ENCODE assay signal across 8 cellular contexts in genomic region chr6:44256291-44257006, GRCh38. TPM values are rescaled to one million over a fixed set of nuclear protein-coding genes. Genes with fewer than 3 reads are reported as not detected.
A peak's percentile ranks its signal among the peaks of the same experiment; 100 is the strongest.
DNase-seq lines count a peak whose midpoint lies in the region; TF ChIP-seq lines count a peak whose summit lies in the region.

No MANE protein-coding gene starts in this region.

- peaks cover 32% of the 10 kb centered on the region for H3K36me3 Mint-ChIP-seq in activated naive CD4-positive, alpha-beta T cell treated with anti-CD3 and anti-CD28 coated beads for 36 hours (ENCODE audit: low read depth)

- peaks cover 52% of the 10 kb centered on the region for H4K20me1 ChIP-seq in smooth muscle cell (ENCODE audit: low read depth)

- H3K36me3 ChIP-seq in BJ (ENCODE audit: control insufficient read depth, insufficient read depth, low read length) (peaks cover 30% of the 10 kb centered on the region), iPS DF 6.9 (ENCODE audit: control insufficient read depth, insufficient read depth, low read length) (peaks cover 33% of the 10 kb centered on the region), smooth muscle cell (ENCODE audit: low read depth) (peaks cover 19% of the 10 kb centered on the region)

- no CpG with 5 or more reads among the region's 25 CpGs for WGBS in iPS DF 6.9 (ENCODE audit: insufficient coverage, insufficient read length)
- WGBS in smooth muscle cell (ENCODE audit: low lambda C conversion rate): 19% methylated on average over 22 of the region's 25 CpGs

- H3K4me3 Mint-ChIP-seq in activated naive CD4-positive, alpha-beta T cell treated with anti-CD3 and anti-CD28 coated beads for 36 hours: peak overlapping the region; percentile 75

- peaks cover 58% of the 10 kb centered on the region for H3K4me1 Mint-ChIP-seq in activated naive CD4-positive, alpha-beta T cell treated with anti-CD3 and anti-CD28 coated beads for 36 hours (ENCODE audit: low read depth)

- H3K9ac ChIP-seq in smooth muscle cell (ENCODE audit: low read depth): peak overlapping the region; percentile 93

- TF ChIP-seq CTCF in BJ (IDR thresholded peaks at IDR 0.05; ENCODE audit: insufficient read depth, low read depth, low read length) (no peak), HFF-Myc (IDR thresholded peaks at IDR 0.05; ENCODE audit: low read depth, low read length, missing control alignments) (no peak), smooth muscle cell (IDR thresholded peaks at IDR 0.05; ENCODE audit: borderline replicate concordance, insufficient read depth, poor library complexity, severe bottlenecking) (no peak)

- peak overlapping the region; percentile 79 for H3K27ac Mint-ChIP-seq in activated naive CD4-positive, alpha-beta T cell treated with anti-CD3 and anti-CD28 coated beads for 36 hours

- H3K4me3 ChIP-seq in BJ (ENCODE audit: low read depth, low read length): peak overlapping the region; percentile 81
- H3K4me3 ChIP-seq in HFF-Myc (replicated peaks; ENCODE audit: low read depth, low read length): peak overlapping the region; percentile 93
- H3K4me3 ChIP-seq in iPS DF 6.9 (ENCODE audit: low read length): peak overlapping the region; percentile 70
- H3K4me3 ChIP-seq in smooth muscle cell: peak overlapping the region; percentile 100

- no peaks in the 10 kb centered on the region for H3K27me3 ChIP-seq in BJ (ENCODE audit: control insufficient read depth, insufficient read depth, low read length)
- H3K27me3 ChIP-seq in iPS DF 6.9 (ENCODE audit: control insufficient read depth, insufficient read depth, low read length): no peaks in the 10 kb centered on the region
- no peaks in the 10 kb centered on the region for H3K27me3 ChIP-seq in smooth muscle cell (ENCODE audit: low read depth)

- H3K79me2 ChIP-seq in smooth muscle cell (ENCODE audit: low read depth): peaks cover 37% of the 10 kb centered on the region

- peak overlapping the region; percentile 100 for H3K4me2 ChIP-seq in smooth muscle cell

- POLR2A ChIA-PET in BJ (lab: Charles Lee): interaction anchor here (0.8 to 2.3 kb wide), 2 partner anchors 9 to 11 kb away, joined by 3 to 18 read pairs; partner anchors contain the start of gene HSP90AB1

- H3K4me1 ChIP-seq in iPS DF 6.9 (ENCODE audit: control insufficient read depth, insufficient read depth, low read length) (no peaks in the 10 kb centered on the region), smooth muscle cell (ENCODE audit: low read depth) (peaks cover 13% of the 10 kb centered on the region)

- H2AFZ ChIP-seq in smooth muscle cell (ENCODE audit: low read depth): no peak overlapping the region

- DNase-seq in BJ (ENCODE audit: low read depth) (no peak), HFF-Myc (ENCODE audit: extremely low read depth, low read depth) (no peak), iPS DF 6.9 (ENCODE audit: low read depth, low spot score) (no peak), smooth muscle cell (lab: John Stamatoyannopoulos, UW; ENCODE audit: unreplicated experiment) (no peak), COR-L47 (lab: John Stamatoyannopoulos, UW) (no peak), mucosa of gallbladder (ENCODE audit: low spot score) (no peak), GM19238 (ENCODE audit: insufficient read length, low spot score) (no peak)
- no peak for DNase-seq in activated naive CD4-positive, alpha-beta T cell treated with anti-CD3 and anti-CD28 coated beads for 36 hours

- H3K27me3 Mint-ChIP-seq in activated naive CD4-positive, alpha-beta T cell treated with anti-CD3 and anti-CD28 coated beads for 36 hours (ENCODE audit: low read depth): no peaks in the 10 kb centered on the region

- H3F3A ChIP-seq in smooth muscle cell (ENCODE audit: low read depth): peaks cover 45% of the 10 kb centered on the region

- CTCF ChIA-PET in BJ (lab: Yijun Ruan, JAX): interaction anchor here (0.6 to 4.1 kb wide), 20 partner anchors 9 to 160 kb away, joined by 3 to 27 read pairs (median 4); partner anchors contain the start of genes AARS2 and HSP90AB1
- CTCF ChIA-PET in activated naive CD4-positive, alpha-beta T cell treated with anti-CD3 and anti-CD28 coated beads for 36 hours (lab: Charles Lee): interaction anchor here (0.5 to 6.0 kb wide), 16 partner anchors 11 to 681 kb away, joined by 3 to 66 read pairs (median 4); partner anchors contain the start of genes HSP90AB1, POLH, SLC29A1 and XPO5

- intact Hi-C loops in activated naive CD4-positive, alpha-beta T cell treated with anti-CD3 and anti-CD28 coated beads for 36 hours (cut with micrococcal nuclease): loop anchor here (1.0 to 2.0 kb wide), 4 partner anchors 9 to 84 kb away; partner anchors contain the start of genes HSP90AB1 and NFKBIE

- H3K9me3 ChIP-seq in iPS DF 6.9 (ENCODE audit: control insufficient read depth, insufficient read depth, low read length) (no peaks in the 10 kb centered on the region), smooth muscle cell (replicated peaks; ENCODE audit: low read depth) (no peaks in the 10 kb centered on the region)

- H3K27ac ChIP-seq in iPS DF 6.9 (ENCODE audit: low read length) (no peak overlapping the region), smooth muscle cell (ENCODE audit: low read depth) (peak overlapping the region; percentile 80)

- H3K9me3 Mint-ChIP-seq in activated naive CD4-positive, alpha-beta T cell treated with anti-CD3 and anti-CD28 coated beads for 36 hours: no peaks in the 10 kb centered on the region

RNA-seq across cellular contexts. Expression of gene SLC35B2, which starts 0.9 kb away (rescaled TPM):
- polyA plus RNA-seq in BJ (2011; rRNA removed) (104 and 145 TPM in 2 replicates), smooth muscle cell (112 and 117 TPM in 2 replicates)
- 36.7 and 58.8 TPM in 2 replicates for polyA minus RNA-seq in BJ (2011; rRNA and poly(A)+ RNA removed)
- total RNA-seq in activated naive CD4-positive, alpha-beta T cell treated with anti-CD3 and anti-CD28 coated beads for 36 hours: 1 to 10 TPM; 7.2 to 7.3 TPM
- total RNA-seq in smooth muscle cell (68.6 and 78.0 TPM in 2 replicates), mucosa of gallbladder (50.8 TPM)

RNA-seq across cellular contexts. Expression of gene NFKBIE, which starts 8.9 kb away (rescaled TPM):
- polyA plus RNA-seq in BJ (2011; rRNA removed) (6.2 and 8.0 TPM in 2 replicates), smooth muscle cell (11.3 and 12.3 TPM in 2 replicates)
- 2.7 and 4.6 TPM in 2 replicates for polyA minus RNA-seq in BJ (2011; rRNA and poly(A)+ RNA removed)
- total RNA-seq in activated naive CD4-positive, alpha-beta T cell treated with anti-CD3 and anti-CD28 coated beads for 36 hours: 1 to 10 TPM; 9.1 to 9.6 TPM
- total RNA-seq in smooth muscle cell (7.0 and 11.4 TPM in 2 replicates), mucosa of gallbladder (10.9 TPM)

RNA-seq across cellular contexts. Expression of gene HSP90AB1, which starts 9.5 kb away (rescaled TPM):
- 578 and 615 TPM in 2 replicates for polyA plus RNA-seq in BJ (2011; rRNA removed)
- 293 and 453 TPM in 2 replicates for polyA minus RNA-seq in BJ (2011; rRNA and poly(A)+ RNA removed)
- total RNA-seq in activated naive CD4-positive, alpha-beta T cell treated with anti-CD3 and anti-CD28 coated beads for 36 hours: 1,000 to 10,000 TPM; 1,951 to 2,044 TPM
- 736 and 781 TPM in 2 replicates for total RNA-seq in smooth muscle cell
- polyA plus RNA-seq in smooth muscle cell: 408 TPM in 2 replicates
- total RNA-seq in mucosa of gallbladder: 893 TPM

RNA-seq across cellular contexts. Expression of gene TMEM151B, which starts 13.8 kb away (rescaled TPM):
- not detected in 2 replicates for polyA plus RNA-seq in BJ (2011; rRNA removed)
- not detected in 2 replicates for polyA minus RNA-seq in BJ (2011; rRNA and poly(A)+ RNA removed)
- total RNA-seq in activated naive CD4-positive, alpha-beta T cell treated with anti-CD3 and anti-CD28 coated beads for 36 hours: not detected
- total RNA-seq in smooth muscle cell: 0.04 TPM in 1 of 2 replicates, not detected in the other
- polyA plus RNA-seq in smooth muscle cell: not detected in 2 replicates
- 0.12 TPM for total RNA-seq in mucosa of gallbladder

RNA-seq across cellular contexts. Expression of gene SLC29A1, which starts 33.1 kb away (rescaled TPM):
- polyA plus RNA-seq in BJ (2011; rRNA removed) (25.7 and 34.1 TPM in 2 replicates), smooth muscle cell (7.4 and 8.1 TPM in 2 replicates)
- 18.4 and 32.0 TPM in 2 replicates for polyA minus RNA-seq in BJ (2011; rRNA and poly(A)+ RNA removed)
- 10 to 100 TPM; 32.7 to 33.4 TPM for total RNA-seq in activated naive CD4-positive, alpha-beta T cell treated with anti-CD3 and anti-CD28 coated beads for 36 hours
- total RNA-seq in smooth muscle cell (7.3 and 8.0 TPM in 2 replicates), mucosa of gallbladder (66.1 TPM)
